ENCODE assay signal across 16 cellular contexts in the genomic region with DNA sequence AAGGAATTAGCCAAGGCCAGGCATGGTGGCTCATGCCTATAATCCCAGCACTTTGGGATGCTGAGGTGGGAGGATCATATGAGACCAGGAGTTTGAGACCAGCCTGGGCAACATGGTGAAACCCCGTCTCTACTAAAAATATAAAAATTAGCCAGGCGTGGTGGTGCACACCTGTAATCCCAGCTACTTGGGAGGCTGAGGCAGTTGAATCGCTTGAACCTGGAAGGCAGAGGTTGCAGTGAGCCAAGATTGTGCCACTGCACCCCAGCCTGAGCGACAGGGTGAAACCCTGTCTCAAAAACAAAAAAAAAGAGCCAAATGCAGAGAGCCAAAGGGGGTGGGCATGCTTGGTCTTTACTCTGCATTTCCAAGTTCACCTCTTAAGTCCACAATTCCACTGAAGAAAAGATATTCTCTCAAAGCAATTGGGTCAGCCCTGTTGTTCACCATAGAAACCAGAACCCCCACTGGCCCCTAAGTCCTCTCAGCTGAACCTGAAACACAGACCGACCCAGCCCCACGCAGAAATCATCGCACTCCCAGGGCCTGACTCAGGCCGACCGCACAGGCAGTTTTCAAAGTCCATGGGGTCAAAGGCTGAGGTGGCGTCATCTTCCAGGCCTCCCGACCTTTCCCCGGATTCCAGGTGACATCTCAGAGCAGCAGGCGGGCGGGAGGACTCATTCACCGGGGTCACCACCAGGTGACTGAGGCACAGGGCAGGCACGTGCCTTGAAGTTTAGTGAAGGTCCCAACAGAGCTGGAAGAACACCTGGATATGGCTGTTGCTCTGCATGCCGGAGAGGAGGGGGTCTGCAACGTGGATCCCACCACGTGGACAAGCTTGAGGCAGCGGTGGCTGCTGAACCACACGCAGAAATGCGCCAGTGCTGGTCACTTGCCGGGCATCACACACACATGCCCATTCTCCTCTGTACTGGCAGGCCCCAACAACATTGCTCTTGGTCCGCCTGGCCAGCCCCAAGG. TPM values are rescaled to one million over a fixed set of nuclear protein-coding genes. Genes with fewer than 3 reads are reported as not detected.
A peak's percentile ranks its signal among the peaks of the same experiment; 100 is the strongest.
DNase-seq lines count a peak whose midpoint lies in the region; ATAC-seq and TF ChIP-seq lines count a peak whose summit lies in the region.
"Had no signal": no experiment of that assay in that cellular context is flagged by ENCODE, and none has a peak within 500 bp of the region (broad histone marks: within the 10 kb centered on the region; RNA-seq: fewer than 3 reads in every experiment).

No MANE protein-coding gene starts in this region.

- no peak overlapping the region for H3K9ac ChIP-seq in mesenchymal stem cell (ENCODE audit: low read length)

- TF ChIP-seq CTCF in endothelial cell (IDR thresholded peaks at IDR 0.05; ENCODE audit: unreplicated experiment) (no peak), thyroid gland (IDR thresholded peaks at IDR 0.05) (no peak)

- no peak overlapping the region for H2AFZ ChIP-seq in mesenchymal stem cell (ENCODE audit: low read depth, low read length)

- H2AK5ac ChIP-seq in mesenchymal stem cell (ENCODE audit: low read length, severe bottlenecking): peak overlapping the region; percentile 39

- no peak overlapping the region for H3K4ac ChIP-seq in mesenchymal stem cell (ENCODE audit: low read depth in 1 of 2, low read length in 2 of 2)

- peaks cover 7% of the 10 kb centered on the region for H3K27me3 Mint-ChIP-seq in endothelial cell (ENCODE audit: unreplicated experiment)
- H3K27me3 Mint-ChIP-seq: CD4-positive, CD25-positive, alpha-beta regulatory T cell had no signal

- H4K8ac ChIP-seq in mesenchymal stem cell (ENCODE audit: low read length): no peak overlapping the region

- no peak overlapping the region for H3K27ac ChIP-seq in mesenchymal stem cell (ENCODE audit: low read length, poor library complexity, severe bottlenecking)
- H3K27ac ChIP-seq in thyroid gland: peak overlapping the region in 2 of 3 donors; percentile 84 to 97

- ATAC-seq in GM21723 (IDR thresholded peaks at IDR 0.05; ENCODE audit: unreplicated experiment) (no peak), GM21515 (IDR thresholded peaks at IDR 0.05; ENCODE audit: unreplicated experiment) (no peak)

- H3K27ac Mint-ChIP-seq in endothelial cell (ENCODE audit: unreplicated experiment): no peak overlapping the region

- H3K4me1 ChIP-seq in mesenchymal stem cell (ENCODE audit: control insufficient read depth, insufficient read depth, low read depth, low read length) (peaks cover 23% of the 10 kb centered on the region), thyroid gland (peaks cover 44 to 64% of the 10 kb centered on the region in 2 donors)

- TF ChIP-seq POLR2A in thyroid gland (IDR thresholded peaks at IDR 0.05): no peak

- no peak overlapping the region for H2BK12ac ChIP-seq in mesenchymal stem cell (ENCODE audit: low read length in 2 of 2)

- intact Hi-C loops in thyroid gland (cut with DNase I): no loop called here

- H3K36me3 Mint-ChIP-seq in endothelial cell (ENCODE audit: low read depth, unreplicated experiment): no peaks in the 10 kb centered on the region

- WGBS in mesenchymal stem cell: 94% methylated on average over 24 of the region's 24 CpGs
- 96 to 97% methylated on average over 15 of the region's 24 CpGs for WGBS in thyroid gland, 2 donors

- H2BK15ac ChIP-seq in mesenchymal stem cell (ENCODE audit: low read depth, poor library complexity, severe bottlenecking): no peak overlapping the region

- H2BK5ac ChIP-seq in mesenchymal stem cell (ENCODE audit: low read depth, low read length, poor library complexity, severe bottlenecking): no peak overlapping the region

- no peaks in the 10 kb centered on the region for H3K79me1 ChIP-seq in mesenchymal stem cell (replicated peaks; ENCODE audit: low read length, poor library complexity, severe bottlenecking)

- H4K91ac ChIP-seq in mesenchymal stem cell (ENCODE audit: low read length): no peak overlapping the region

- H3K9me3 Mint-ChIP-seq in endothelial cell (ENCODE audit: unreplicated experiment): no peaks in the 10 kb centered on the region

- peak overlapping the region; percentile 25 for H3K4me3 Mint-ChIP-seq in endothelial cell (ENCODE audit: unreplicated experiment)
- H3K4me3 Mint-ChIP-seq: CD4-positive, CD25-positive, alpha-beta regulatory T cell had no signal

- no peak overlapping the region for H3K23ac ChIP-seq in mesenchymal stem cell (ENCODE audit: low read length in 2 of 2)

- H3K4me3 ChIP-seq in mesenchymal stem cell (ENCODE audit: insufficient read depth in 1 of 2, low read depth in 1 of 2, low read length in 2 of 2) (no peak overlapping the region), thyroid gland (replicated peaks in 1 of 3) (no peak overlapping the region)

- no peak overlapping the region for H3K18ac ChIP-seq in mesenchymal stem cell (ENCODE audit: low read depth in 1 of 2, low read length in 2 of 2)

- no peak overlapping the region for H3K14ac ChIP-seq in mesenchymal stem cell (ENCODE audit: low read length in 2 of 2)

- H2BK120ac ChIP-seq in mesenchymal stem cell (ENCODE audit: low read depth, low read length): no peak overlapping the region

- H3K4me2 ChIP-seq in mesenchymal stem cell (ENCODE audit: low read length, poor library complexity, severe bottlenecking): no peak overlapping the region

- H3K36me3 ChIP-seq in mesenchymal stem cell (ENCODE audit: control insufficient read depth in 1 of 2, insufficient read depth in 2 of 2, low read depth in 1 of 2, low read length in 2 of 2) (peaks cover 0 to 15% of the 10 kb centered on the region in 2 experiments), thyroid gland (peaks cover 0 to 3% of the 10 kb centered on the region in 2 donors)

- H3K4me1 Mint-ChIP-seq in endothelial cell (ENCODE audit: unreplicated experiment): no peaks in the 10 kb centered on the region

- peak; percentile 58 for DNase-seq in LoVo (ENCODE audit: low spot score)
- no peak for DNase-seq in endothelial cell (ENCODE audit: low spot score)
- no peak for DNase-seq in mesenchymal stem cell
- DNase-seq in thyroid gland: no peak
- DNase-seq in stimulated activated naive CD4-positive, alpha-beta T cell treated with Interleukin-2 at 50 U/mL for 16 hours (lab: John Stamatoyannopoulos, UW): no peak
- DNase-seq in midbrain (lab: John Stamatoyannopoulos, UW): no peak
- DNase-seq: ACHN; CD4-positive, CD25-positive, alpha-beta regulatory T cell; Karpas-422; NCI-H1105 treated with DMSO at 0.1 percent for 48 hours; NCI-H187 treated with DMSO at 0.1 percent for 48 hours; NCI-H446; NCI-H774; SHP77 treated with DMSO at 0.1 percent for 48 hours had no signal

- H3K9me3 ChIP-seq in mesenchymal stem cell (ENCODE audit: control insufficient read depth, low read length) (no peaks in the 10 kb centered on the region), thyroid gland (no peaks in the 10 kb centered on the region)

- H3K27me3 ChIP-seq in mesenchymal stem cell (ENCODE audit: control insufficient read depth in 1 of 2, insufficient read depth in 1 of 2, low read length in 2 of 2) (no peaks in the 10 kb centered on the region), thyroid gland (no peaks in the 10 kb centered on the region)

RNA-seq across cellular contexts. Expression of gene SLC25A42, which starts 33.1 kb away (rescaled TPM):
- total RNA-seq in endothelial cell (ENCODE audit: unreplicated experiment): 7.5 TPM
- polyA plus RNA-seq in mesenchymal stem cell (2013, experiment 1 of 2): 8.1 TPM
- 7.2 TPM for polyA plus RNA-seq in mesenchymal stem cell (2013, experiment 2 of 2)
- 10 to 100 TPM; 28.0 to 43.9 (median 33.9) TPM for total RNA-seq in thyroid gland

RNA-seq across cellular contexts. Expression of gene TMEM161A, which starts 41.3 kb away (rescaled TPM):
- 25.1 TPM for total RNA-seq in endothelial cell (ENCODE audit: unreplicated experiment)
- 21.4 TPM for polyA plus RNA-seq in mesenchymal stem cell (2013, experiment 1 of 2)
- 21.0 TPM for polyA plus RNA-seq in mesenchymal stem cell (2013, experiment 2 of 2)
- 10 to 100 TPM; 29.6 to 37.8 (median 33.1) TPM for total RNA-seq in thyroid gland
